In the genomic region with DNA sequence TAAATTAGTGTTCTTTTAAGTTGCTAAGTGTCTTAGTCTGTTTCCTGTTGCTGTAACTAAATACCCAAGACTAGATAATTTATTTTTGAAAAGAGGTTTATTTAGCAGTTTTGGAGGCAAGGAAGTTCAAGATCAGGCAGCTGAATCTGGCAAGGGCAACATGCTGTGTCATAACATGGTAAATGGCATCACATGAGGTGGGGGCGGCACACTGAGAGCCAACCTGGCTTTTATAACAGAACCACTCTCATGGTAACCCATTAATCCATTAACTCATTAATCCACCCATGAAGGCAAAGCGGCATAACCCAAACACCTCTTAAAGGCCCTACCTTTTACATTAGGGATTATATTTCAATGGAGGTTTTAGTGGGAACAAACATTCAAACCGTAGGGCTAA, we compare ENCODE assay signal across 7 cellular contexts.
"Had no signal": no experiment of that assay in that cellular context is flagged by ENCODE, and none has a peak within 500 bp of the region (broad histone marks: within the 10 kb centered on the region; RNA-seq: fewer than 3 reads in every experiment).

No MANE protein-coding gene starts in this region.

- ATAC-seq: HCT116, HepG2 had no signal

- DNase-seq: GM23248, GOT3, H7, HFFc6, KBM-7 had no signal
